ENCODE assay signal across 1 cellular context in the genomic region with DNA sequence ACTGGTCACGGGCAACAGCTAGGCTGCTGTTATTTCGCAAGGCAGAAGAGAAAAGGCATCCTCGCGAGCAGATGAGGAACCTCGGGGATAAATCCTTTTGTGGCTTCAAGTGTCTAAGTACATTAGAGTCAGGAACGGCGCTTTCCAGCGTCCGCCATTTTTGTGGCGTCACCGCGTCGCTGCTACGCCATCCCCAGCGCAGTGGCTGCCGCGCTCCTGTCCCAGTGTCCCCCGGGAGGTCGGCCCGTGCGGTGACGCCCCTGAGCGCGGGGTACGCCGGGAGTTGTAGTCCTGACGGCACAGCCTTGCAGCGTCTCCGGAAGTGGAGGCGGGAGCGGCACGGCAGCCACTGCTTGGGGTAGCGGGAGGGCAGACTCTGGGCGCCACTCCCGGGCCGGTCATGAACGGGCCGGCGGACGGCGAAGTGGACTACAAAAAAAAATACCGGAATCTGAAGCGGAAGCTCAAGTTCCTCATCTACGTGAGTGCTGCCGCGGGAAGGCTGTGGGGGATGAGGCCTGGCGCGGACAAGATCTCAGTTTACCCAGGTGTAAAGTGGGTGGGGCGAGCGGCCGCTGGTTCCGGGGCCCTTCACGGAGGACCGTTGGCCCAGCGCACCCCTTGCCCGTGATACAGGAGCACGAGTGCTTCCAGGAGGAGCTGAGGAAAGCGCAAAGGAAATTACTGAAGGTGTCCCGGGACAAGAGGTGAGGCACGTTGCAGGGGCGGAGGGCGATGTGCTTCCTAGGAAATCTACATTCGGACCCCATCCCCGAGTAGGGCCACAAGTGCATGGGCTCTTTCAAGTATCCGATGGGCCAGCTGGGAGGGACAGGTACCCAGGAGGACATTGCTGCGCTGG.
TF ChIP-seq lines count a peak whose summit lies in the region.

A gene with protein sequence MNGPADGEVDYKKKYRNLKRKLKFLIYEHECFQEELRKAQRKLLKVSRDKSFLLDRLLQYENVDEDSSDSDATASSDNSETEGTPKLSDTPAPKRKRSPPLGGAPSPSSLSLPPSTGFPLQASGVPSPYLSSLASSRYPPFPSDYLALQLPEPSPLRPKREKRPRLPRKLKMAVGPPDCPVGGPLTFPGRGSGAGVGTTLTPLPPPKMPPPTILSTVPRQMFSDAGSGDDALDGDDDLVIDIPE (plus strand): TSS at position 331 of the 862 bp plus-strand sequence. CDS start 70 bp downstream, at position 401.

TF ChIP-seq in HepG2, 621 proteins besides CTCF, POLR2A, EP300 and RAD21 (continued from another document and continues in another):
- peak; percentile 86 for TF ChIP-seq ELF3 (CRISPR knock-in tag; IDR thresholded peaks at IDR 0.05)
- TF ChIP-seq ZC3H13 (CRISPR knock-in tag; IDR thresholded peaks at IDR 0.05), result no peak
- TF ChIP-seq CAMTA2 (CRISPR knock-in tag; IDR thresholded peaks at IDR 0.05; ENCODE audit: borderline replicate concordance), result peak; percentile 76; the same call in 1 of the 2 replicates
- TF ChIP-seq RCOR2 (CRISPR knock-in tag; IDR thresholded peaks at IDR 0.05), result peak; percentile 12; the same call in 1 of the 2 replicates
- no peak; the same call in 1 of the 2 replicates for TF ChIP-seq ZNF7 (CRISPR knock-in tag; IDR thresholded peaks at IDR 0.05)
- no peak for TF ChIP-seq SIX1 (CRISPR knock-in tag; IDR thresholded peaks at IDR 0.05; ENCODE audit: borderline replicate concordance)
- peak; percentile 94 for TF ChIP-seq GMEB2 (CRISPR knock-in tag; IDR thresholded peaks at IDR 0.05; ENCODE audit: low read depth)
- TF ChIP-seq PHB2 (IDR thresholded peaks at IDR 0.05; ENCODE audit: partially characterized antibody), result no peak
- TF ChIP-seq SNAI1 (CRISPR knock-in tag; IDR thresholded peaks at IDR 0.05; ENCODE audit: borderline replicate concordance), result peak; percentile 88
- no peak for TF ChIP-seq SYNCRIP (IDR thresholded peaks at IDR 0.05; ENCODE audit: insufficient read depth, low read depth, low read length)
- TF ChIP-seq MLX (CRISPR knock-in tag; IDR thresholded peaks at IDR 0.05), result peak; percentile 72; the same call in 1 of the 2 replicates
- TF ChIP-seq ZNF512B (CRISPR knock-in tag; IDR thresholded peaks at IDR 0.05; ENCODE audit: borderline replicate concordance), result 0 out of 2 replicates have a peak, but pooled peaks have one; percentile 54
- no peak for TF ChIP-seq WIZ (CRISPR knock-in tag; IDR thresholded peaks at IDR 0.05)
- no peak for TF ChIP-seq PRPF4 (IDR thresholded peaks at IDR 0.05; ENCODE audit: low read depth, low read length, poor library complexity, severe bottlenecking)
- TF ChIP-seq, protein P1, sequence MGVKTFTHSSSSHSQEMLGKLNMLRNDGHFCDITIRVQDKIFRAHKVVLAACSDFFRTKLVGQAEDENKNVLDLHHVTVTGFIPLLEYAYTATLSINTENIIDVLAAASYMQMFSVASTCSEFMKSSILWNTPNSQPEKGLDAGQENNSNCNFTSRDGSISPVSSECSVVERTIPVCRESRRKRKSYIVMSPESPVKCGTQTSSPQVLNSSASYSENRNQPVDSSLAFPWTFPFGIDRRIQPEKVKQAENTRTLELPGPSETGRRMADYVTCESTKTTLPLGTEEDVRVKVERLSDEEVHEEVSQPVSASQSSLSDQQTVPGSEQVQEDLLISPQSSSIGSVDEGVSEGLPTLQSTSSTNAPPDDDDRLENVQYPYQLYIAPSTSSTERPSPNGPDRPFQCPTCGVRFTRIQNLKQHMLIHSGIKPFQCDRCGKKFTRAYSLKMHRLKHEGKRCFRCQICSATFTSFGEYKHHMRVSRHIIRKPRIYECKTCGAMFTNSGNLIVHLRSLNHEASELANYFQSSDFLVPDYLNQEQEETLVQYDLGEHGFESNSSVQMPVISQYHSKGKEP (CRISPR knock-in tag; IDR thresholded peaks at IDR 0.05), result no peak; the same call in 1 of the 2 replicates
- TF ChIP-seq HMGA1 (CRISPR knock-in tag; conservative IDR thresholded peaks at IDR 0.05), result no peak
- TF ChIP-seq, protein P2, sequence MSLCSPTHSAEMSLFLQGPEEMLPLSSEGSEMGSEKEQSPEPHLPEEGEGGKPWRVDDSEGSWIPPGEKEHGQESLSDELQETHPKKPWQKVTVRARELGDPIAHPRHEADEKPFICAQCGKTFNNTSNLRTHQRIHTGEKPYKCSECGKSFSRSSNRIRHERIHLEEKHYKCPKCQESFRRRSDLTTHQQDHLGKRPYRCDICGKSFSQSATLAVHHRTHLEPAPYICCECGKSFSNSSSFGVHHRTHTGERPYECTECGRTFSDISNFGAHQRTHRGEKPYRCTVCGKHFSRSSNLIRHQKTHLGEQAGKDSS (CRISPR knock-in tag; IDR thresholded peaks at IDR 0.05; ENCODE audit: borderline replicate concordance, low read depth), result peak; percentile 63; the same call in 1 of the 2 replicates
- peak; percentile 28; the same call in 1 of the 2 replicates for TF ChIP-seq MIXL1 (CRISPR knock-in tag; IDR thresholded peaks at IDR 0.05)
- TF ChIP-seq, protein P3, sequence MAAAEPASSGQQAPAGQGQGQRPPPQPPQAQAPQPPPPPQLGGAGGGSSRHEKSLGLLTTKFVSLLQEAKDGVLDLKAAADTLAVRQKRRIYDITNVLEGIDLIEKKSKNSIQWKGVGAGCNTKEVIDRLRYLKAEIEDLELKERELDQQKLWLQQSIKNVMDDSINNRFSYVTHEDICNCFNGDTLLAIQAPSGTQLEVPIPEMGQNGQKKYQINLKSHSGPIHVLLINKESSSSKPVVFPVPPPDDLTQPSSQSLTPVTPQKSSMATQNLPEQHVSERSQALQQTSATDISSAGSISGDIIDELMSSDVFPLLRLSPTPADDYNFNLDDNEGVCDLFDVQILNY (CRISPR knock-in tag; conservative IDR thresholded peaks at IDR 0.05), result no peak; the same call in 1 of the 2 replicates
- TF ChIP-seq DPF2 (CRISPR knock-in tag; IDR thresholded peaks at IDR 0.05; ENCODE audit: borderline replicate concordance, low read depth), result no peak; the same call in 1 of the 2 replicates
- peak; percentile 97 for TF ChIP-seq PHF8 (CRISPR knock-in tag; IDR thresholded peaks at IDR 0.05)
- TF ChIP-seq NR2F1 (CRISPR knock-in tag; IDR thresholded peaks at IDR 0.05), result no peak
- no peak for TF ChIP-seq NCOA5 (CRISPR knock-in tag; IDR thresholded peaks at IDR 0.05)
- TF ChIP-seq U2AF2 (IDR thresholded peaks at IDR 0.05; ENCODE audit: low read depth, low read length), result no peak
- TF ChIP-seq, protein P4, sequence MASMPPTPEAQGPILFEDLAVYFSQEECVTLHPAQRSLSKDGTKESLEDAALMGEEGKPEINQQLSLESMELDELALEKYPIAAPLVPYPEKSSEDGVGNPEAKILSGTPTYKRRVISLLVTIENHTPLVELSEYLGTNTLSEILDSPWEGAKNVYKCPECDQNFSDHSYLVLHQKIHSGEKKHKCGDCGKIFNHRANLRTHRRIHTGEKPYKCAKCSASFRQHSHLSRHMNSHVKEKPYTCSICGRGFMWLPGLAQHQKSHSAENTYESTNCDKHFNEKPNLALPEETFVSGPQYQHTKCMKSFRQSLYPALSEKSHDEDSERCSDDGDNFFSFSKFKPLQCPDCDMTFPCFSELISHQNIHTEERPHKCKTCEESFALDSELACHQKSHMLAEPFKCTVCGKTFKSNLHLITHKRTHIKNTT (CRISPR knock-in tag; IDR thresholded peaks at IDR 0.05), result peak; percentile 81; the same call in 1 of the 2 replicates
- TF ChIP-seq PITX1 (CRISPR knock-in tag; IDR thresholded peaks at IDR 0.05), result peak; percentile 68
- TF ChIP-seq NAIF1 (CRISPR knock-in tag; IDR thresholded peaks at IDR 0.05; ENCODE audit: borderline replicate concordance), result peak; percentile 76
- TF ChIP-seq SMARCE1 (IDR thresholded peaks at IDR 0.05; ENCODE audit: borderline replicate concordance), result no peak
- TF ChIP-seq FOXO1 (CRISPR knock-in tag; IDR thresholded peaks at IDR 0.05), result peak; percentile 70
- TF ChIP-seq RFX3 (CRISPR knock-in tag; IDR thresholded peaks at IDR 0.05), result no peak
- no peak for TF ChIP-seq ZNF816 (CRISPR knock-in tag; IDR thresholded peaks at IDR 0.05; ENCODE audit: borderline replicate concordance)
- TF ChIP-seq IRX3 (CRISPR knock-in tag; IDR thresholded peaks at IDR 0.05; ENCODE audit: borderline replicate concordance, low read depth), result peak; percentile 0; the same call in 1 of the 2 replicates
- TF ChIP-seq SAFB2 (CRISPR knock-in tag; IDR thresholded peaks at IDR 0.05; ENCODE audit: borderline replicate concordance, low read depth), result 0 out of 2 replicates have a peak, but pooled peaks have one; percentile 36
- TF ChIP-seq KLF15 (CRISPR knock-in tag; IDR thresholded peaks at IDR 0.05; ENCODE audit: borderline replicate concordance), result peak; percentile 80; the same call in 1 of the 2 replicates
- peak; percentile 58 for TF ChIP-seq CEBPG (CRISPR knock-in tag; IDR thresholded peaks at IDR 0.05)
- TF ChIP-seq PLSCR1 (CRISPR knock-in tag; IDR thresholded peaks at IDR 0.05; ENCODE audit: borderline replicate concordance), result peak; percentile 93
- peak; percentile 40; the same call in 1 of the 2 replicates for TF ChIP-seq ZNF543 (CRISPR knock-in tag; IDR thresholded peaks at IDR 0.05)
- no peak for TF ChIP-seq ZFP90 (CRISPR knock-in tag; IDR thresholded peaks at IDR 0.05; ENCODE audit: borderline replicate concordance)
- TF ChIP-seq MBNL3 (CRISPR knock-in tag; conservative IDR thresholded peaks at IDR 0.05), result no peak
- no peak; the same call in 1 of the 2 replicates for TF ChIP-seq DMTF1 (CRISPR knock-in tag; IDR thresholded peaks at IDR 0.05)
- peak; percentile 38; the same call in 1 of the 2 replicates for TF ChIP-seq ELF4 (CRISPR knock-in tag; IDR thresholded peaks at IDR 0.05; ENCODE audit: borderline replicate concordance)
